ENCODE assay signal across 17 cellular contexts in genomic region chr1:71312545-71312944, GRCh38.
DNase-seq lines count a peak whose midpoint lies in the region; ATAC-seq and TF ChIP-seq lines count a peak whose summit lies in the region.
"Had no signal": no experiment of that assay in that cellular context is flagged by ENCODE, and none has a peak within 500 bp of the region (broad histone marks: within the 10 kb centered on the region; RNA-seq: fewer than 3 reads in every experiment).

No MANE protein-coding gene starts in this region.

- no peak overlapping the region for H3K4me2 ChIP-seq in PC-9
- H3K4me2 ChIP-seq: SK-N-SH had no signal

- H2AFZ ChIP-seq in PC-9 = peak overlapping the region; percentile 9; the same call in 1 of the 2 replicates

- H3K36me3 Mint-ChIP-seq in glutamatergic neuron (ENCODE audit: unreplicated experiment) = no peaks in the 10 kb centered on the region
- H3K36me3 Mint-ChIP-seq: CD4-positive, alpha-beta memory T cell; T-cell had no signal

- intact Hi-C loops in PC-9 (cut with micrococcal nuclease; ENCODE audit: unreplicated experiment) = no loop called here

- ATAC-seq in HG03469 (IDR thresholded peaks at IDR 0.05; ENCODE audit: unreplicated experiment) (no peak), HG03280 (IDR thresholded peaks at IDR 0.05; ENCODE audit: unreplicated experiment) (no peak)
- ATAC-seq: T-cell had no signal

- no peak overlapping the region for H3K27ac ChIP-seq in HEK293 (ENCODE audit: extremely low read depth, low read depth, low read length)
- no peak overlapping the region for H3K27ac ChIP-seq in PC-9

- TF ChIP-seq CTCF in AG09309 (IDR thresholded peaks at IDR 0.05; ENCODE audit: control insufficient read depth, insufficient read depth, low read depth, low read length, missing control alignments) (no peak), HEK293 (tag by site-specific recombination; IDR thresholded peaks at IDR 0.05) (no peak), PC-9 (conservative IDR thresholded peaks at IDR 0.05) (no peak), glutamatergic neuron (IDR thresholded peaks at IDR 0.05; ENCODE audit: partially characterized antibody, unreplicated experiment) (no peak)

- 0 out of 2 replicates have a peak, but pooled peaks cover 3% of the 10 kb centered on the region for H3K9me2 ChIP-seq in PC-9 (ENCODE audit: insufficient read depth)
- H3K9me2 ChIP-seq: SK-N-SH had no signal

- no peaks in the 10 kb centered on the region for H3K4me1 ChIP-seq in HEK293 (ENCODE audit: control insufficient read depth, insufficient read depth, low read length)
- no peaks in the 10 kb centered on the region for H3K4me1 ChIP-seq in PC-9 (replicated peaks; ENCODE audit: insufficient read depth)

- H3K9me3 Mint-ChIP-seq in glutamatergic neuron (ENCODE audit: unreplicated experiment) = no peaks in the 10 kb centered on the region

- DNase-seq in AG09309 (ENCODE audit: low read depth) (no peak), PC-9 (no peak), glutamatergic neuron (no peak), GM03348 (ENCODE audit: low spot score) (no peak)
- DNase-seq: Calu3; CD4-positive, alpha-beta memory T cell; Kasumi-1; NCI-H1436; NCI-H2029; NCI-H524 treated with DMSO at 0.1 percent for 48 hours; SHP77; SK-N-SH; T-cell had no signal

- H3K79me2 ChIP-seq in PC-9 (ENCODE audit: low read depth) = no peaks in the 10 kb centered on the region

- H3K9me3 ChIP-seq in HEK293 (ENCODE audit: control insufficient read depth, insufficient read depth, low read depth, low read length) (no peaks in the 10 kb centered on the region), PC-9 (ENCODE audit: insufficient read depth, low read depth) (no peaks in the 10 kb centered on the region)
- H3K9me3 ChIP-seq: SK-N-SH had no signal

- H3K27me3 ChIP-seq in PC-9 (ENCODE audit: insufficient read depth, low read depth) = no peaks in the 10 kb centered on the region

- no peaks in the 10 kb centered on the region for H3F3A ChIP-seq in PC-9 (ENCODE audit: insufficient read depth, low read depth)

- H3K27me3 Mint-ChIP-seq in glutamatergic neuron (ENCODE audit: unreplicated experiment) = no peaks in the 10 kb centered on the region
- H3K27me3 Mint-ChIP-seq: CD4-positive, alpha-beta memory T cell; IgD-negative memory B cell; T-cell had no signal

- no TSS peak for BruUV-seq in PC-9 (replicated peaks; lab: Mats Ljungman, UMichigan)

- H3K4me3 Mint-ChIP-seq in glutamatergic neuron (ENCODE audit: unreplicated experiment) = peak overlapping the region; percentile 45
- H3K4me3 Mint-ChIP-seq: CD4-positive, alpha-beta memory T cell; IgD-negative memory B cell; T-cell had no signal

- CTCF ChIA-PET in HEK293 (lab: Yijun Ruan, JAX) = no interaction called here
- CTCF ChIA-PET in PC-9 (lab: Charles Lee) = no interaction called here

- peaks cover 10% of the 10 kb centered on the region for H3K4me1 Mint-ChIP-seq in glutamatergic neuron (ENCODE audit: low read depth, unreplicated experiment)
- H3K4me1 Mint-ChIP-seq: IgD-negative memory B cell, T-cell had no signal

- no peaks in the 10 kb centered on the region for H4K20me1 ChIP-seq in PC-9 (ENCODE audit: insufficient read depth)

- no peak overlapping the region for H3K27ac Mint-ChIP-seq in glutamatergic neuron (ENCODE audit: unreplicated experiment)
- H3K27ac Mint-ChIP-seq: CD4-positive, alpha-beta memory T cell; IgD-negative memory B cell; T-cell had no signal

- POLR2A ChIA-PET in HEK293 (lab: Yijun Ruan, JAX) = no interaction called here
- POLR2A ChIA-PET in PC-9 (lab: Charles Lee; ENCODE audit: unreplicated experiment) = no interaction called here

- peak overlapping the region; percentile 3 for H3K4me3 ChIP-seq in AG09309 (ENCODE audit: control insufficient read depth, low read depth, low read length)
- no peak overlapping the region for H3K4me3 ChIP-seq in HEK293 (ENCODE audit: low read depth, low read length)
- no peak overlapping the region for H3K4me3 ChIP-seq in PC-9

- H3K36me3 ChIP-seq in HEK293 (ENCODE audit: control insufficient read depth in 2 of 2, insufficient read depth in 1 of 2, low read length in 2 of 2) (no peaks in the 10 kb centered on the region), PC-9 (ENCODE audit: low read depth) (no peaks in the 10 kb centered on the region)

TF ChIP-seq in HEK293, 187 proteins besides CTCF, POLR2A, EP300 and RAD21 (continues in another document):
- TF ChIP-seq ZNF202 (tag by site-specific recombination; IDR thresholded peaks at IDR 0.05; ENCODE audit: borderline replicate concordance) (0 out of 2 replicates have a peak, but pooled peaks have one; percentile 27), ZNF16 (tag by site-specific recombination; IDR thresholded peaks at IDR 0.05; ENCODE audit: low read depth) (no peak), ZNF560 (tag by site-specific recombination; IDR thresholded peaks at IDR 0.05; ENCODE audit: borderline replicate concordance) (0 out of 2 replicates have a peak, but pooled peaks have one; percentile 13), ZNF626 (tag by site-specific recombination; IDR thresholded peaks at IDR 0.05) (no peak), ZNF433 (tag by site-specific recombination; IDR thresholded peaks at IDR 0.05; ENCODE audit: low read depth) (no peak), TRIM28 (IDR thresholded peaks at IDR 0.05; ENCODE audit: borderline replicate concordance, low read length) (no peak), ZNF473 (tag by site-specific recombination; IDR thresholded peaks at IDR 0.05) (no peak), ZNF623 (tag by site-specific recombination; IDR thresholded peaks at IDR 0.05) (peak; percentile 25; the same call in 1 of the 2 replicates), ZNF768 (tag by site-specific recombination; IDR thresholded peaks at IDR 0.05) (no peak), KLF1 (tag by site-specific recombination; IDR thresholded peaks at IDR 0.05) (no peak), ZNF239 (tag by site-specific recombination; IDR thresholded peaks at IDR 0.05) (no peak), ZNF513 (tag by site-specific recombination; IDR thresholded peaks at IDR 0.05) (no peak), SCRT2 (tag by site-specific recombination; IDR thresholded peaks at IDR 0.05) (no peak), ZNF416 (tag by site-specific recombination; IDR thresholded peaks at IDR 0.05) (no peak), ZNF311 (tag by site-specific recombination; IDR thresholded peaks at IDR 0.05; ENCODE audit: borderline replicate concordance) (no peak), ELK4 (IDR thresholded peaks at IDR 0.05; ENCODE audit: borderline replicate concordance, low read depth, low read length) (no peak), ZNF548 (tag by site-specific recombination; IDR thresholded peaks at IDR 0.05) (no peak), PRDM6 (tag by site-specific recombination; IDR thresholded peaks at IDR 0.05) (no peak), KLF7 (tag by site-specific recombination; IDR thresholded peaks at IDR 0.05; ENCODE audit: borderline replicate concordance) (no peak), ZNF114 (tag by site-specific recombination; IDR thresholded peaks at IDR 0.05) (no peak), ZNF146 (tag by site-specific recombination; IDR thresholded peaks at IDR 0.05) (no peak)
- TF ChIP-seq, protein P1, sequence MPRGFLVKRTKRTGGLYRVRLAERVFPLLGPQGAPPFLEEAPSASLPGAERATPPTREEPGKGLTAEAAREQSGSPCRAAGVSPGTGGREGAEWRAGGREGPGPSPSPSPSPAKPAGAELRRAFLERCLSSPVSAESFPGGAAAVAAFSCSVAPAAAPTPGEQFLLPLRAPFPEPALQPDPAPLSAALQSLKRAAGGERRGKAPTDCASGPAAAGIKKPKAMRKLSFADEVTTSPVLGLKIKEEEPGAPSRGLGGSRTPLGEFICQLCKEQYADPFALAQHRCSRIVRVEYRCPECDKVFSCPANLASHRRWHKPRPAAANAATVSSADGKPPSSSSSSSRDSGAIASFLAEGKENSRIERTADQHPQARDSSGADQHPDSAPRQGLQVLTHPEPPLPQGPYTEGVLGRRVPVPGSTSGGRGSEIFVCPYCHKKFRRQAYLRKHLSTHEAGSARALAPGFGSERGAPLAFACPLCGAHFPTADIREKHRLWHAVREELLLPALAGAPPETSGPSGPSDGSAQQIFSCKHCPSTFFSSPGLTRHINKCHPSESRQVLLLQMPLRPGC (tag by site-specific recombination; IDR thresholded peaks at IDR 0.05) = no peak
